Comparison of ENCODE assay signal across 8 cellular contexts in the genomic region with DNA sequence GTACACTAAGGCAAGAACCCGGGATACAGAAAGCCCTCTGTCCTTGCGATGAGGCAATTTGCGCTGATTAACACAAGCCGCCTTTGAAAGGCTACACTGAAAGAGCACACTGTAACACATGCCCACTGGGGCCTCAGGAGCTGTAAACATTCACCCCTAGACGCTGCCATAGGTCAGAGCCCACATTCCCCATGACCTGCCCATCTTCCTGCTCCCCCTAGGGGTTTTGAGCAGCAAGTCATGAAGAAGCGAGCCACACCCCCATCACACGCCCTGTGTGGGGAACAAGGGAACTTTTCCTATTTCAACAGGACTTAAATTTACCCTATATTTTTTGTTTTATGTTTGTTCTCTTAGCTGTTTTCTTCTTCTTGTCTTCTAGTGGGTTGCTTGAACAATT. TPM values are rescaled to one million over a fixed set of nuclear protein-coding genes. Genes with fewer than 3 reads are reported as not detected.
DNase-seq lines count a peak whose midpoint lies in the region; ATAC-seq and TF ChIP-seq lines count a peak whose summit lies in the region.

No MANE protein-coding gene starts in this region.

- intact Hi-C loops in lower leg skin (cut with DNase I; ENCODE audit: low total_unique reads): no loop called here

- 76 to 85% methylated on average over 7 of the region's 7 CpGs for WGBS in lower leg skin, 2 donors

- ATAC-seq in HG03469 (IDR thresholded peaks at IDR 0.05; ENCODE audit: unreplicated experiment): peak; percentile 84

- H3K4me3 ChIP-seq in epithelial cell of proximal tubule (ENCODE audit: low read depth, low read length) (no peak overlapping the region), lower leg skin (ENCODE audit: low read depth, poor library complexity, severe bottlenecking) (no peak overlapping the region)

- TF ChIP-seq POLR2A in lower leg skin (IDR thresholded peaks at IDR 0.05): no peak

- DNase-seq in GM20000 (ENCODE audit: low spot score): peak; percentile 18
- no peak for DNase-seq in epithelial cell of proximal tubule (ENCODE audit: low read depth)
- DNase-seq in stimulated activated naive CD4-positive, alpha-beta T cell (lab: John Stamatoyannopoulos, UW): no peak
- no peak for DNase-seq in lower leg skin (ENCODE audit: low spot score in 2 of 2)
- no peak for DNase-seq in NK-92 (lab: John Stamatoyannopoulos, UW; ENCODE audit: unreplicated experiment)
- DNase-seq in nucleus accumbens (lab: John Stamatoyannopoulos, UW): no peak

- TF ChIP-seq CTCF in GM12873 (IDR thresholded peaks at IDR 0.05; ENCODE audit: insufficient read depth, low read depth, low read length, missing control alignments) (peak; percentile 53), GM20000 (IDR thresholded peaks at IDR 0.05; ENCODE audit: extremely low read depth, missing control alignments) (no peak), epithelial cell of proximal tubule (conservative IDR thresholded peaks at IDR 0.05; ENCODE audit: low read depth, low read length) (peak; percentile 36), lower leg skin (IDR thresholded peaks at IDR 0.05) (no peak)

RNA-seq across cellular contexts. Expression of gene SLC4A10, which starts 47.8 kb away (rescaled TPM):
- total RNA-seq in epithelial cell of proximal tubule: not detected in 2 replicates
- not detected for total RNA-seq in lower leg skin

Comparison
In these comparisons a context has a peak if more than half of its experiments do, and no peak if none do; other contexts are left out.
1. CTCF ChIP-seq: peak in GM12873 (single experiment) and epithelial cell of proximal tubule (single experiment); none in GM20000 (single experiment) and lower leg skin (0 of 3).